In the genomic region with DNA sequence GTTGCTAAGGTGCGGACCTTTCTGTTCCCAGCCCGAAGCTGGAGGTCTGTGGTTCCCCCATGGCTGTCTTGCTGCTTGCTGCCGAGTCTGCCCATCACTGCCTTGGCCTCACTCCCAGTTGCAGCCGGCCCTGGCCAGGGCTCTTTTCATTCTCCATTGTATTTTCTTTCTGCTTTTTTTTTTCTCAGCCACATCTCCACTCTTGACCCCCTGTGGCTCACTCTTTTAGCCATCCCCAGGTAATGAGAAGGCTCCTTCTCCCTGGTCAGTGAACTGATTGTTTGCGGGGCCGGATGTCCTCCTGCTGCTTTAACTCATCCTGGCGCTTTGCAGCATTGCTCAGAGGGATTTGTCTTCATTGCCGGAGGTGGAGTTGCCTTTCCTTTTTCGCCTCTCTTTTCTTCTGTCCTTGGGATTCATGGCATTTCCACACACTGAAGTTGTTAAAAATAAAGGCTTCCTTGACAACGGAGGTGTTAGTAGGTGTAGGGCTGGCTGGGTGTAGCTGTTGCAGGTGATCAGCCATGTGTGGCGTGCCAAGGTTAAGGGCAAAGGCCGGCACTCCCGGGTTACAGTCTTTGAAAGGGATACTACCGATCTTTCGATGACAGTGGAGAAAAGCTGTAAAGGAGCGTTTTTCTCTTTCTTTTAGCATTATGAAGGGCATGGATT, we compare ENCODE assay signal across 1 cellular context.
TF ChIP-seq lines count a peak whose summit lies in the region.

No MANE protein-coding gene starts in this region.

TF ChIP-seq in endothelial cell of umbilical vein, 7 proteins besides CTCF, POLR2A, EP300 and RAD21 (continued from another document):
- no peak for TF ChIP-seq MAX (IDR thresholded peaks at IDR 0.05; ENCODE audit: insufficient read depth, insufficient read length)
- TF ChIP-seq POLR2AphosphoS5 (IDR thresholded peaks at IDR 0.05; ENCODE audit: insufficient read depth, low read depth, low read length), result no peak
- TF ChIP-seq GATA2 (IDR thresholded peaks at IDR 0.05; ENCODE audit: insufficient read depth, insufficient read length, low read depth, low read length), result no peak
- no peak for TF ChIP-seq EZH2 (IDR thresholded peaks at IDR 0.05; ENCODE audit: borderline replicate concordance, low read depth, low read length, severe bottlenecking)
- TF ChIP-seq FOS (IDR thresholded peaks at IDR 0.05; ENCODE audit: borderline replicate concordance, insufficient read depth, low read length), result no peak
